In genomic region chr6:109477725-109478124, GRCh38 we compare ENCODE assay signal across 12 cellular contexts. TPM values are rescaled to one million over a fixed set of nuclear protein-coding genes. Genes with fewer than 3 reads are reported as not detected.
DNase-seq lines count a peak whose midpoint lies in the region; ATAC-seq and TF ChIP-seq lines count a peak whose summit lies in the region.
"Had no signal": no experiment of that assay in that cellular context is flagged by ENCODE, and none has a peak within 500 bp of the region (broad histone marks: within the 10 kb centered on the region; RNA-seq: fewer than 3 reads in every experiment).

No MANE protein-coding gene starts in this region.

- no peak for TF ChIP-seq CTCF in brain (conservative IDR thresholded peaks at IDR 0.05)

- DNase-seq in activated T-cell treated with anti-CD3 and anti-CD28 coated beads, Interleukin-2, amount 50 U/mL, for 24 hours, result no peak
- DNase-seq in activated T-cell treated with anti-CD3 and anti-CD28 coated beads, Interleukin-2, amount 50 U/mL, for 1 hour, result no peak
- DNase-seq in stimulated activated naive CD8-positive, alpha-beta T cell treated with anti-CD3 and anti-CD28 coated beads, Interleukin-15, amount 100 ng/mL, for 72 hours, result no peak
- DNase-seq in NCI-H2171 treated with DMSO at 0.1 percent for 48 hours (lab: John Stamatoyannopoulos, UW) (no peak), inferior parietal cortex (ENCODE audit: extremely low spot score) (no peak), activated gamma-delta T cell treated with Interleukin-2 at 50 U/mL for 16 hours (no peak)
- DNase-seq: activated CD4-positive, alpha-beta T cell treated with anti-CD3 and anti-CD28 coated beads for 1 hour; midbrain; NCI-H1930; stimulated activated CD4-positive, alpha-beta T cell treated with anti-CD3 and anti-CD28 coated beads, Interleukin-2, amount 100 ng/mL, for 48 hours had no signal

- no peaks in the 10 kb centered on the region for H3K9me3 Mint-ChIP-seq in activated T-cell treated with anti-CD3 and anti-CD28 coated beads, Interleukin-2, amount 50 U/mL, for 24 hours
- H3K9me3 Mint-ChIP-seq in brain, result no peaks in the 10 kb centered on the region
- no peaks in the 10 kb centered on the region for H3K9me3 Mint-ChIP-seq in stimulated activated naive CD8-positive, alpha-beta T cell treated with anti-CD3 and anti-CD28 coated beads, Interleukin-15, amount 100 ng/mL, for 72 hours

- H3K36me3 Mint-ChIP-seq in activated T-cell treated with anti-CD3 and anti-CD28 coated beads, Interleukin-2, amount 50 U/mL, for 24 hours (ENCODE audit: low read depth), result peaks cover 96% of the 10 kb centered on the region
- peaks cover 76% of the 10 kb centered on the region for H3K36me3 Mint-ChIP-seq in brain

- no peaks in the 10 kb centered on the region for H3K27me3 Mint-ChIP-seq in activated T-cell treated with anti-CD3 and anti-CD28 coated beads, Interleukin-2, amount 50 U/mL, for 24 hours
- H3K27me3 Mint-ChIP-seq in brain, result no peaks in the 10 kb centered on the region
- no peaks in the 10 kb centered on the region for H3K27me3 Mint-ChIP-seq in stimulated activated naive CD8-positive, alpha-beta T cell treated with anti-CD3 and anti-CD28 coated beads, Interleukin-15, amount 100 ng/mL, for 72 hours

- peak; percentile 58 for ATAC-seq in HG03432 (IDR thresholded peaks at IDR 0.05; ENCODE audit: unreplicated experiment)
- ATAC-seq in stimulated activated naive CD8-positive, alpha-beta T cell treated with anti-CD3 and anti-CD28 coated beads, Interleukin-15, amount 100 ng/mL, for 72 hours, result peak; percentile 73

- H3K4me3 Mint-ChIP-seq in activated T-cell treated with anti-CD3 and anti-CD28 coated beads, Interleukin-2, amount 50 U/mL, for 24 hours, result peak overlapping the region; percentile 94
- peak overlapping the region; percentile 46 to 76 (median 68) for H3K4me3 Mint-ChIP-seq in brain
- peak overlapping the region; percentile 87 to 89 for H3K4me3 Mint-ChIP-seq in stimulated activated naive CD8-positive, alpha-beta T cell treated with anti-CD3 and anti-CD28 coated beads, Interleukin-15, amount 100 ng/mL, for 72 hours

- peaks cover 79% of the 10 kb centered on the region for H3K4me1 Mint-ChIP-seq in activated T-cell treated with anti-CD3 and anti-CD28 coated beads, Interleukin-2, amount 50 U/mL, for 24 hours (ENCODE audit: low read depth)
- peaks cover 55% of the 10 kb centered on the region for H3K4me1 Mint-ChIP-seq in brain
- peaks cover 74% of the 10 kb centered on the region for H3K4me1 Mint-ChIP-seq in stimulated activated naive CD8-positive, alpha-beta T cell treated with anti-CD3 and anti-CD28 coated beads, Interleukin-15, amount 100 ng/mL, for 72 hours

- peak overlapping the region; percentile 87 for H3K27ac Mint-ChIP-seq in activated T-cell treated with anti-CD3 and anti-CD28 coated beads, Interleukin-2, amount 50 U/mL, for 24 hours
- H3K27ac Mint-ChIP-seq in brain, result peak overlapping the region in 1 of 5 experiments; percentile 38
- peak overlapping the region; percentile 72 to 95 for H3K27ac Mint-ChIP-seq in stimulated activated naive CD8-positive, alpha-beta T cell treated with anti-CD3 and anti-CD28 coated beads, Interleukin-15, amount 100 ng/mL, for 72 hours

RNA-seq across cellular contexts. Expression of gene ZBTB24, which starts 5.3 kb away (rescaled TPM):
- 4.5 TPM for polyA plus RNA-seq in brain (ENCODE audit: insufficient read depth, low read depth, low replicate concordance)

RNA-seq across cellular contexts. Expression of gene MICAL1, which starts 22.2 kb away (rescaled TPM):
- 119 TPM for polyA plus RNA-seq in brain (ENCODE audit: insufficient read depth, low read depth, low replicate concordance)

RNA-seq across cellular contexts. Expression of gene SMPD2, which starts 37.2 kb away (rescaled TPM):
- polyA plus RNA-seq in brain (ENCODE audit: insufficient read depth, low read depth, low replicate concordance), result 20.0 TPM

RNA-seq across cellular contexts. Expression of gene PPIL6, which starts 37.3 kb away (rescaled TPM):
- 7.6 TPM for polyA plus RNA-seq in brain (ENCODE audit: insufficient read depth, low read depth, low replicate concordance)
